8 cellular contexts compared by ENCODE assay signal in the genomic region with DNA sequence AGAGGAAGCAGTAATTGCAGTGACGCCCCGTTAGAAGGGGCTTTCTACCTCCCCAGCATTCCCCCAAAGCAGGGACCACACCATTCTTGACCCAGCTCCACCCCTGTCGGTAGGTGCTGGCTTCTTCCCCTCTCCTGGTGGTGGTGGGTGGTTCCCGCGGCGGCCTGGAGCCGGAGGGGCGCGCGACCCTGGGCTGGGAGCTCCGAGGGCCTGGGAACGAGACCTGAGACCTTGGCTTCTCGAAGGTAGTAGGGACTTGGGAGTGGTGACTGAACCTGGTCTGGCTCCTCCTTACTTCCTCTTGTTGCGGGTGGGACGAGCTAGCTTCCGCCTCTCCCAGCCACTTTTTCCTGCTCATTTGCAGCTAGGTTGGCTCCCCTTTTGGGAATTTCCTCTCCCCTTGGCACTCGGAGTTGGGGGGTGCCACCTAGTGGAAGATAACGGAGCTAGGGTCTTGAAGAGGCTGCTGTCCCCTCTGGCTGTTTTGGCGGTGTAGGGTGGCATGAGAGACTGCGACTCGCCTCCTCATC. TPM values are rescaled to one million over a fixed set of nuclear protein-coding genes. Genes with fewer than 3 reads are reported as not detected.
A peak's percentile ranks its signal among the peaks of the same experiment; 100 is the strongest.
DNase-seq lines count a peak whose midpoint lies in the region; ATAC-seq and TF ChIP-seq lines count a peak whose summit lies in the region.

No MANE protein-coding gene starts in this region.

- peak; percentile 43 for TF ChIP-seq CTCF in lower lobe of right lung (IDR thresholded peaks at IDR 0.05)

- peak; percentile 3 to 21 for ATAC-seq in activated CD4-positive, CD25-positive, alpha-beta regulatory T cell treated with anti-CD3 and anti-CD28 coated beads, Interleukin-2, amount 50 U/mL, for 24 hours
- peak; percentile 47 for ATAC-seq in effector memory CD8-positive, alpha-beta T cell (replicated peaks)
- ATAC-seq in lower lobe of right lung (peak; percentile 28 to 56), GM21367 (IDR thresholded peaks at IDR 0.05; ENCODE audit: unreplicated experiment) (no peak)

- no peaks in the 10 kb centered on the region for H3K9me3 Mint-ChIP-seq in effector memory CD8-positive, alpha-beta T cell

- no peaks in the 10 kb centered on the region for H3K27me3 ChIP-seq in lower lobe of right lung (ENCODE audit: low read depth)

- peaks cover 19% of the 10 kb centered on the region for H3K36me3 ChIP-seq in lower lobe of right lung

- H3K27ac Mint-ChIP-seq in effector memory CD8-positive, alpha-beta T cell: peak overlapping the region; percentile 20 to 80

- peaks cover 43% of the 10 kb centered on the region for H3K4me1 ChIP-seq in lower lobe of right lung

- H3K4me3 Mint-ChIP-seq in effector memory CD8-positive, alpha-beta T cell: peak overlapping the region; percentile 87 to 93

- peak overlapping the region; percentile 97 for H3K4me3 ChIP-seq in lower lobe of right lung

- DNase-seq in DMS 273 treated with DMSO at 0.1 percent for 48 hours (lab: John Stamatoyannopoulos, UW): peak; percentile 61
- DNase-seq in H4 (ENCODE audit: low spot score): peak; percentile 57
- peak; percentile 47 for DNase-seq in NCI-H2107 (lab: John Stamatoyannopoulos, UW)
- peak; percentile 30 to 43 (median 31) for DNase-seq in effector memory CD8-positive, alpha-beta T cell
- no peak for DNase-seq in lower lobe of right lung
- peak in 5 of 6 experiments; percentile 11 to 66 (median 38) for DNase-seq in stimulated activated naive CD4-positive, alpha-beta T cell (lab: John Stamatoyannopoulos, UW)

- intact Hi-C loops in lower lobe of right lung (cut with DNase I): loop anchor here (10.0 kb wide), 1 partner anchor 131 kb away; a partner anchor contains a TSS

- H3K9me3 ChIP-seq in lower lobe of right lung: no peaks in the 10 kb centered on the region

- peak overlapping the region; percentile 92 for H3K27ac ChIP-seq in lower lobe of right lung

- peaks cover 15 to 33% of the 10 kb centered on the region in 2 donors for H3K27me3 Mint-ChIP-seq in effector memory CD8-positive, alpha-beta T cell

- peaks cover 6% of the 10 kb centered on the region for H3K36me3 Mint-ChIP-seq in effector memory CD8-positive, alpha-beta T cell (ENCODE audit: insufficient read depth)

- peaks cover 28 to 29% of the 10 kb centered on the region in 2 donors for H3K4me1 Mint-ChIP-seq in effector memory CD8-positive, alpha-beta T cell (ENCODE audit: low read depth in 2 of 2)

RNA-seq across cellular contexts. Expression of a gene that starts 0.5 kb away (rescaled TPM):
- total RNA-seq in H4 (2014; rRNA removed; shearing (Covaris generic)): 97.6 and 134 TPM in 2 replicates
- 1,241 TPM for total RNA-seq in lower lobe of right lung

RNA-seq across cellular contexts. Expression of a gene that starts 18.1 kb away (rescaled TPM):
- 3.4 and 6.5 TPM in 2 replicates for total RNA-seq in H4 (2014; rRNA removed; shearing (Covaris generic))
- 1.2 TPM for total RNA-seq in lower lobe of right lung

RNA-seq across cellular contexts. Expression of a gene that starts 20.9 kb away (rescaled TPM):
- total RNA-seq in H4 (2014; rRNA removed; shearing (Covaris generic)): 90.3 and 108 TPM in 2 replicates
- total RNA-seq in lower lobe of right lung: 76.1 TPM

RNA-seq across cellular contexts. Expression of a gene that starts 37.2 kb away (rescaled TPM):
- not detected in 2 replicates for total RNA-seq in H4 (2014; rRNA removed; shearing (Covaris generic))
- total RNA-seq in lower lobe of right lung: 0.38 TPM

RNA-seq across cellular contexts. Expression of a gene that starts 43.9 kb away (rescaled TPM):
- 0.21 and 0.82 TPM in 2 replicates for total RNA-seq in H4 (2014; rRNA removed; shearing (Covaris generic))
- 5.2 TPM for total RNA-seq in lower lobe of right lung
